ENCODE assay signal across 15 cellular contexts in the genomic region with DNA sequence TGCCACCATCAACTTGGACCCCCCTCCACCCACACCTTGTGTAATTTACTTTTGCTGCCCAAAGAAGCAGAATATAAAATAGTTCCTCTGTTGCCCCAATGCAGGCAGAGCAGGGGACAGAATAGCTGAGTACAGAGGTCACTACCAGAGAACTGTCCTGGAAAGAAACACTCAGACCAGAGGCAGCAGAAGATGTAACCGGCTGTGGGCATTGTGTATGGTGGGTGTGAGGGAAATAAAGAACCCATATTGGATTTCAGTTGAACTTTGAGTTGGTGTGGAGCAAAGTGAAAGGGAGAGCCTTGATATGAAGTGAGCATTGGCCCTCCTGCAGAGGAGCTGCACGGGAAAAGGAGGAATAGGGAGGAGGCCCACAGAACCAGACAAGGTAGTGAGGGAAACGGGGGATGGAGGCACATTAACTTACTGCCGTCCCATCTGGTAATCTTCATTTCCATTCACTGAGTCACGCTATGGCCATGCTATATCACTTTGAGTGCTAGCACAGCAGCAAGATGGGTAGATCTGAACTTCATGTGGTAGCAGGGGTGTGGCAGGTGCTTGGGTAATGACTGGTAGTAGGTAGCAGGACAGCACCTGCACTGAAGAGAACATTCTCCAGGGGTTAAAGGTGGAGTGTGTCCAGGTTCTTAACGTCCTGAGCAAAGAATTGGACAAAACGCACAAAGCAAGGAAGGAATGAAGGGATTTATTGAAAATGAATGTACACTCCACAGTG.
"Had no signal": no experiment of that assay in that cellular context is flagged by ENCODE, and none has a peak within 500 bp of the region (broad histone marks: within the 10 kb centered on the region; RNA-seq: fewer than 3 reads in every experiment).

No MANE protein-coding gene starts in this region.

- H3K36me3 ChIP-seq: adrenal gland, pancreas, tibial nerve, vagina had no signal

- H3K36me3 Mint-ChIP-seq: stimulated activated effector memory CD8-positive, alpha-beta T cell treated with anti-CD3 and anti-CD28 coated beads, Interleukin-12 subunit alpha, Interleukin-12 subunit beta, amount 100 ng/mL, for 72 hours had no signal

- H3K4me3 ChIP-seq: adrenal gland, pancreas, skin epidermis, tibial nerve, vagina had no signal

- H3K4me1 ChIP-seq: adrenal gland, pancreas, tibial nerve, vagina had no signal

- H3K27ac ChIP-seq: adrenal gland, pancreas, skin epidermis, tibial nerve, vagina had no signal

- H3K27me3 Mint-ChIP-seq: dendritic cell treated with granulocyte-macrophage colony-stimulating factor and Interleukin-4, amounts not matched to agents 40 ng/mL and 50 ng/mL, for 4 days had no signal

- H3K27me3 ChIP-seq: adrenal gland, pancreas, tibial nerve, vagina had no signal

- H3K4me3 Mint-ChIP-seq: central memory CD8-positive, alpha-beta T cell; dendritic cell treated with granulocyte-macrophage colony-stimulating factor and Interleukin-4, amounts not matched to agents 40 ng/mL and 50 ng/mL, for 4 days; endodermal cell; stimulated activated effector memory CD8-positive, alpha-beta T cell treated with anti-CD3 and anti-CD28 coated beads, Interleukin-12 subunit alpha, Interleukin-12 subunit beta, amount 100 ng/mL, for 72 hours; T-helper 17 cell had no signal

- H3K4me1 Mint-ChIP-seq: central memory CD8-positive, alpha-beta T cell; endodermal cell; stimulated activated effector memory CD8-positive, alpha-beta T cell treated with anti-CD3 and anti-CD28 coated beads, Interleukin-12 subunit alpha, Interleukin-12 subunit beta, amount 100 ng/mL, for 72 hours; T-helper 17 cell had no signal

- DNase-seq: activated naive CD4-positive, alpha-beta T cell treated with anti-CD3 and anti-CD28 coated beads, Interleukin-2, amount 50 U/mL, for 16 hours; activated T-cell treated with anti-CD3 and anti-CD28 coated beads, Interleukin-2, amount 50 U/mL, for 1 hour; adrenal gland; endodermal cell; foreskin melanocyte; head of caudate nucleus; pancreas; retina; T-helper 17 cell had no signal

- H3K9me3 Mint-ChIP-seq: central memory CD8-positive, alpha-beta T cell; stimulated activated effector memory CD8-positive, alpha-beta T cell treated with anti-CD3 and anti-CD28 coated beads, Interleukin-12 subunit alpha, Interleukin-12 subunit beta, amount 100 ng/mL, for 72 hours had no signal

- ATAC-seq: pancreas; stimulated activated effector memory CD8-positive, alpha-beta T cell treated with anti-CD3 and anti-CD28 coated beads, Interleukin-12 subunit alpha, Interleukin-12 subunit beta, amount 100 ng/mL, for 72 hours; T-helper 17 cell had no signal

- H3K9me3 ChIP-seq: adrenal gland, pancreas, tibial nerve, vagina had no signal

- H3K27ac Mint-ChIP-seq: dendritic cell treated with granulocyte-macrophage colony-stimulating factor and Interleukin-4, amounts not matched to agents 40 ng/mL and 50 ng/mL, for 4 days; endodermal cell; stimulated activated effector memory CD8-positive, alpha-beta T cell treated with anti-CD3 and anti-CD28 coated beads, Interleukin-12 subunit alpha, Interleukin-12 subunit beta, amount 100 ng/mL, for 72 hours; T-helper 17 cell had no signal
